ENCODE assay signal across 10 cellular contexts in the genomic region with DNA sequence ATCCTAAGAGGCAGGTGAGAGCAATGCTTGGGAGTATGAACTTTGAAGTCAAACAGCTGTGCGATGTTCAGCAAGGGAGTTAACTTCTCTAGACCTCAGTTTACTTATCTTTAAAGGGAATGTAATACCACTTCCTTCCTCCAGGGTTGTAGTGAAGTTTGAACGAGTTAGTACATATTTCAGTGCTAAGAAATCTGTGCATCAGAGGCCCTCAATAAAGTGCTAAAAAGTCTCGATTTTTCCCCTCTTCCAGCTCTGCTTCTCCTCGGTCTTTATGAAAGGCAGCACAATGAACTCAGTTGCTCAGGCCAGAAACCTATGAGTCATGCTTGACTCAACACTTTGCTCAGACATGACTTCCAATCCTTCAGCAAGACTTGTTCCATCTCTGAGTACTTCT.
DNase-seq lines count a peak whose midpoint lies in the region; ATAC-seq, FAIRE-seq and TF ChIP-seq lines count a peak whose summit lies in the region.
"Had no signal": no experiment of that assay in that cellular context is flagged by ENCODE, and none has a peak within 500 bp of the region (broad histone marks: within the 10 kb centered on the region; RNA-seq: fewer than 3 reads in every experiment).

No MANE protein-coding gene starts in this region.

- H3K4me3 ChIP-seq in kidney epithelial cell (ENCODE audit: low read depth, low read length) = no peak overlapping the region

- no peak for ATAC-seq in HG02623 (IDR thresholded peaks at IDR 0.05; ENCODE audit: unreplicated experiment)
- ATAC-seq in HG03135 (IDR thresholded peaks at IDR 0.05; ENCODE audit: unreplicated experiment) = no peak
- ATAC-seq in HG03039 (IDR thresholded peaks at IDR 0.05; ENCODE audit: unreplicated experiment) = no peak

- in situ Hi-C loops in SK-MEL-5 (cut with HindIII; ENCODE audit: low pct_unique_long_range_greater_than_20kb, low sequenced_read_pairs) = no loop called here

- TF ChIP-seq CTCF in kidney epithelial cell (IDR thresholded peaks at IDR 0.05; ENCODE audit: insufficient read depth, low read length, poor library complexity, severe bottlenecking) = peak; percentile 23

- no peaks in the 10 kb centered on the region for H3K27me3 ChIP-seq in kidney epithelial cell (ENCODE audit: control insufficient read depth, insufficient read depth, low read length)

- peak; percentile 96 for FAIRE-seq in H54 (lab: Jason Lieb, UNC)

- DNase-seq in DMS53 (lab: John Stamatoyannopoulos, UW) = peak; percentile 67
- DNase-seq in H54 (ENCODE audit: insufficient read length, low spot score) = no peak
- DNase-seq in SK-MEL-5 (ENCODE audit: low read depth, low spot score) = peak; percentile 34
- peak; percentile 39 for DNase-seq in kidney epithelial cell (ENCODE audit: low read depth)
- no peak for DNase-seq in NCI-H526 treated with DMSO at 0.1 percent for 48 hours (lab: John Stamatoyannopoulos, UW)
- DNase-seq: NCI-H1417, substantia nigra had no signal

- no peak for TF ChIP-seq POLR2A in H54 (IDR thresholded peaks at IDR 0.05; ENCODE audit: low read depth, low read length)

- H3K36me3 ChIP-seq in kidney epithelial cell (ENCODE audit: control insufficient read depth, insufficient read depth, low read length) = no peaks in the 10 kb centered on the region

Comparison
In these comparisons a context has a peak if more than half of its experiments do, and no peak if none do; other contexts are left out.
1. DNase-seq: peak in DMS53 (single experiment), SK-MEL-5 (single experiment) and kidney epithelial cell (single experiment); none in H54 (single experiment) and NCI-H526 treated with DMSO at 0.1 percent for 48 hours (single experiment).